Comparison of ENCODE assay signal across 1 cellular context in the genomic region with DNA sequence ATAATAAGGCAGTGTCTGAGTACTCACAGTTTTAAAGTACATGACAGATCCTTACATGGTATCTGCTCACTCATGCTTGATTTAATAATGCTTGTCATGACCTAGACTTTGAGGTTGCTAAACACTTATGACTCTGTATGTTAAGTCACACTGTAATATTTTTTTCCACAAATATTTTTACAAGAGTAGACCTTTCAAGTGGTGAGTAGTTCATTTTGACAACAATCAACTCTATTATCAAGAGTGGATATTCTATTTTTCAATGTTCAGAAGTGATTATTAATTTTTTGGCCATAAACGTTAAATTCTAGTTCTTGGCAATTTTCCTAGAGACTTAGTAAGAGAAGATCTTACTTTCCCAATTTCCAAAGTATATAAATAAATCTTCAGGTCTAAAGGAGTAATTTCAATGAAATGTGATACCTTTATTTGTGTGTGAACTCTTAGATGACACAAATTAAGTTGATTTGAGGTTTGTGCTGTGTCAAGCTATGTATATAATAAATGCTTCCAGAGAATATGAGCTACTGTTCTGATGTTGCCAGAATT.
A peak's percentile ranks its signal among the peaks of the same experiment; 100 is the strongest.
TF ChIP-seq lines count a peak whose summit lies in the region.

No MANE protein-coding gene starts in this region.

TF ChIP-seq in HEK293, 187 proteins besides CTCF, POLR2A, EP300 and RAD21 (continued from another document):
- TF ChIP-seq, protein P1, sequence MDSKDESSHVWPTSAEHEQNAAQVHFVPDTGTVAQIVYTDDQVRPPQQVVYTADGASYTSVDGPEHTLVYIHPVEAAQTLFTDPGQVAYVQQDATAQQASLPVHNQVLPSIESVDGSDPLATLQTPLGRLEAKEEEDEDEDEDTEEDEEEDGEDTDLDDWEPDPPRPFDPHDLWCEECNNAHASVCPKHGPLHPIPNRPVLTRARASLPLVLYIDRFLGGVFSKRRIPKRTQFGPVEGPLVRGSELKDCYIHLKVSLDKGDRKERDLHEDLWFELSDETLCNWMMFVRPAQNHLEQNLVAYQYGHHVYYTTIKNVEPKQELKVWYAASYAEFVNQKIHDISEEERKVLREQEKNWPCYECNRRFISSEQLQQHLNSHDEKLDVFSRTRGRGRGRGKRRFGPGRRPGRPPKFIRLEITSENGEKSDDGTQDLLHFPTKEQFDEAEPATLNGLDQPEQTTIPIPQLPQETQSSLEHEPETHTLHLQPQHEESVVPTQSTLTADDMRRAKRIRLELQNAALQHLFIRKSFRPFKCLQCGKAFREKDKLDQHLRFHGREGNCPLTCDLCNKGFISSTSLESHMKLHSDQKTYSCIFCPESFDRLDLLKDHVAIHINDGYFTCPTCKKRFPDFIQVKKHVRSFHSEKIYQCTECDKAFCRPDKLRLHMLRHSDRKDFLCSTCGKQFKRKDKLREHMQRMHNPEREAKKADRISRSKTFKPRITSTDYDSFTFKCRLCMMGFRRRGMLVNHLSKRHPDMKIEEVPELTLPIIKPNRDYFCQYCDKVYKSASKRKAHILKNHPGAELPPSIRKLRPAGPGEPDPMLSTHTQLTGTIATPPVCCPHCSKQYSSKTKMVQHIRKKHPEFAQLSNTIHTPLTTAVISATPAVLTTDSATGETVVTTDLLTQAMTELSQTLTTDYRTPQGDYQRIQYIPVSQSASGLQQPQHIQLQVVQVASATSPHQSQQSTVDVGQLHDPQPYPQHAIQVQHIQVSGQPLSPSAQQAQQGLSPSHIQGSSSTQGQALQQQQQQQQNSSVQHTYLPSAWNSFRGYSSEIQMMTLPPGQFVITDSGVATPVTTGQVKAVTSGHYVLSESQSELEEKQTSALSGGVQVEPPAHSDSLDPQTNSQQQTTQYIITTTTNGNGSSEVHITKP (tag by site-specific recombination; IDR thresholded peaks at IDR 0.05), result no peak
- TF ChIP-seq SP7 (tag by site-specific recombination; IDR thresholded peaks at IDR 0.05) (peak; percentile 97), KLF8 (tag by site-specific recombination; IDR thresholded peaks at IDR 0.05) (peak; percentile 66), ZNF416 (tag by site-specific recombination; IDR thresholded peaks at IDR 0.05) (no peak), ZNF2 (tag by site-specific recombination; IDR thresholded peaks at IDR 0.05) (peak; percentile 77; the same call in 1 of the 2 replicates), ZBTB8A (tag by site-specific recombination; IDR thresholded peaks at IDR 0.05) (peak; percentile 45), GLIS1 (tag by site-specific recombination; IDR thresholded peaks at IDR 0.05) (no peak), ZNF350 (tag by site-specific recombination; IDR thresholded peaks at IDR 0.05) (no peak), ZNF544 (tag by site-specific recombination; IDR thresholded peaks at IDR 0.05) (no peak), GLI4 (tag by site-specific recombination; IDR thresholded peaks at IDR 0.05) (no peak), SALL2 (tag by site-specific recombination; IDR thresholded peaks at IDR 0.05; ENCODE audit: borderline replicate concordance) (no peak), ZEB2 (tag by site-specific recombination; IDR thresholded peaks at IDR 0.05) (peak; percentile 83), ZXDB (tag by site-specific recombination; IDR thresholded peaks at IDR 0.05) (no peak; the same call in 1 of the 2 replicates), ZNF266 (tag by site-specific recombination; IDR thresholded peaks at IDR 0.05; ENCODE audit: low read depth) (no peak), ZNF623 (tag by site-specific recombination; IDR thresholded peaks at IDR 0.05) (0 out of 2 replicates have a peak, but pooled peaks have one; percentile 6), ZNF473 (tag by site-specific recombination; IDR thresholded peaks at IDR 0.05) (no peak), ZNF133 (tag by site-specific recombination; IDR thresholded peaks at IDR 0.05) (no peak), OVOL3 (tag by site-specific recombination; IDR thresholded peaks at IDR 0.05) (0 out of 2 replicates have a peak, but pooled peaks have one; percentile 47), BCL11A (tag by site-specific recombination; IDR thresholded peaks at IDR 0.05; ENCODE audit: low read depth) (no peak), ZNF548 (tag by site-specific recombination; IDR thresholded peaks at IDR 0.05) (no peak), IKZF3 (tag by site-specific recombination; IDR thresholded peaks at IDR 0.05) (peak; percentile 83), ZNF792 (tag by site-specific recombination; IDR thresholded peaks at IDR 0.05) (no peak), ZNF155 (tag by site-specific recombination; IDR thresholded peaks at IDR 0.05) (no peak), ZNF629 (tag by site-specific recombination; IDR thresholded peaks at IDR 0.05) (peak; percentile 89), ZBTB17 (tag by site-specific recombination; IDR thresholded peaks at IDR 0.05) (peak; percentile 76; the same call in 1 of the 2 replicates), ZNF169 (tag by site-specific recombination; IDR thresholded peaks at IDR 0.05) (no peak)
- TF ChIP-seq, protein P2, sequence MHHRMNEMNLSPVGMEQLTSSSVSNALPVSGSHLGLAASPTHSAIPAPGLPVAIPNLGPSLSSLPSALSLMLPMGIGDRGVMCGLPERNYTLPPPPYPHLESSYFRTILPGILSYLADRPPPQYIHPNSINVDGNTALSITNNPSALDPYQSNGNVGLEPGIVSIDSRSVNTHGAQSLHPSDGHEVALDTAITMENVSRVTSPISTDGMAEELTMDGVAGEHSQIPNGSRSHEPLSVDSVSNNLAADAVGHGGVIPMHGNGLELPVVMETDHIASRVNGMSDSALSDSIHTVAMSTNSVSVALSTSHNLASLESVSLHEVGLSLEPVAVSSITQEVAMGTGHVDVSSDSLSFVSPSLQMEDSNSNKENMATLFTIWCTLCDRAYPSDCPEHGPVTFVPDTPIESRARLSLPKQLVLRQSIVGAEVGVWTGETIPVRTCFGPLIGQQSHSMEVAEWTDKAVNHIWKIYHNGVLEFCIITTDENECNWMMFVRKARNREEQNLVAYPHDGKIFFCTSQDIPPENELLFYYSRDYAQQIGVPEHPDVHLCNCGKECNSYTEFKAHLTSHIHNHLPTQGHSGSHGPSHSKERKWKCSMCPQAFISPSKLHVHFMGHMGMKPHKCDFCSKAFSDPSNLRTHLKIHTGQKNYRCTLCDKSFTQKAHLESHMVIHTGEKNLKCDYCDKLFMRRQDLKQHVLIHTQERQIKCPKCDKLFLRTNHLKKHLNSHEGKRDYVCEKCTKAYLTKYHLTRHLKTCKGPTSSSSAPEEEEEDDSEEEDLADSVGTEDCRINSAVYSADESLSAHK (tag by site-specific recombination; IDR thresholded peaks at IDR 0.05), result peak; percentile 50; the same call in 1 of the 2 replicates
- TF ChIP-seq, protein P3, sequence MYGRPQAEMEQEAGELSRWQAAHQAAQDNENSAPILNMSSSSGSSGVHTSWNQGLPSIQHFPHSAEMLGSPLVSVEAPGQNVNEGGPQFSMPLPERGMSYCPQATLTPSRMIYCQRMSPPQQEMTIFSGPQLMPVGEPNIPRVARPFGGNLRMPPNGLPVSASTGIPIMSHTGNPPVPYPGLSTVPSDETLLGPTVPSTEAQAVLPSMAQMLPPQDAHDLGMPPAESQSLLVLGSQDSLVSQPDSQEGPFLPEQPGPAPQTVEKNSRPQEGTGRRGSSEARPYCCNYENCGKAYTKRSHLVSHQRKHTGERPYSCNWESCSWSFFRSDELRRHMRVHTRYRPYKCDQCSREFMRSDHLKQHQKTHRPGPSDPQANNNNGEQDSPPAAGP (tag by site-specific recombination; IDR thresholded peaks at IDR 0.05), result no peak
- TF ChIP-seq, protein P4, sequence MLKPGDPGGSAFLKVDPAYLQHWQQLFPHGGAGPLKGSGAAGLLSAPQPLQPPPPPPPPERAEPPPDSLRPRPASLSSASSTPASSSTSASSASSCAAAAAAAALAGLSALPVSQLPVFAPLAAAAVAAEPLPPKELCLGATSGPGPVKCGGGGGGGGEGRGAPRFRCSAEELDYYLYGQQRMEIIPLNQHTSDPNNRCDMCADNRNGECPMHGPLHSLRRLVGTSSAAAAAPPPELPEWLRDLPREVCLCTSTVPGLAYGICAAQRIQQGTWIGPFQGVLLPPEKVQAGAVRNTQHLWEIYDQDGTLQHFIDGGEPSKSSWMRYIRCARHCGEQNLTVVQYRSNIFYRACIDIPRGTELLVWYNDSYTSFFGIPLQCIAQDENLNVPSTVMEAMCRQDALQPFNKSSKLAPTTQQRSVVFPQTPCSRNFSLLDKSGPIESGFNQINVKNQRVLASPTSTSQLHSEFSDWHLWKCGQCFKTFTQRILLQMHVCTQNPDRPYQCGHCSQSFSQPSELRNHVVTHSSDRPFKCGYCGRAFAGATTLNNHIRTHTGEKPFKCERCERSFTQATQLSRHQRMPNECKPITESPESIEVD (tag by site-specific recombination; IDR thresholded peaks at IDR 0.05), result peak; percentile 95
- TF ChIP-seq, protein P5, sequence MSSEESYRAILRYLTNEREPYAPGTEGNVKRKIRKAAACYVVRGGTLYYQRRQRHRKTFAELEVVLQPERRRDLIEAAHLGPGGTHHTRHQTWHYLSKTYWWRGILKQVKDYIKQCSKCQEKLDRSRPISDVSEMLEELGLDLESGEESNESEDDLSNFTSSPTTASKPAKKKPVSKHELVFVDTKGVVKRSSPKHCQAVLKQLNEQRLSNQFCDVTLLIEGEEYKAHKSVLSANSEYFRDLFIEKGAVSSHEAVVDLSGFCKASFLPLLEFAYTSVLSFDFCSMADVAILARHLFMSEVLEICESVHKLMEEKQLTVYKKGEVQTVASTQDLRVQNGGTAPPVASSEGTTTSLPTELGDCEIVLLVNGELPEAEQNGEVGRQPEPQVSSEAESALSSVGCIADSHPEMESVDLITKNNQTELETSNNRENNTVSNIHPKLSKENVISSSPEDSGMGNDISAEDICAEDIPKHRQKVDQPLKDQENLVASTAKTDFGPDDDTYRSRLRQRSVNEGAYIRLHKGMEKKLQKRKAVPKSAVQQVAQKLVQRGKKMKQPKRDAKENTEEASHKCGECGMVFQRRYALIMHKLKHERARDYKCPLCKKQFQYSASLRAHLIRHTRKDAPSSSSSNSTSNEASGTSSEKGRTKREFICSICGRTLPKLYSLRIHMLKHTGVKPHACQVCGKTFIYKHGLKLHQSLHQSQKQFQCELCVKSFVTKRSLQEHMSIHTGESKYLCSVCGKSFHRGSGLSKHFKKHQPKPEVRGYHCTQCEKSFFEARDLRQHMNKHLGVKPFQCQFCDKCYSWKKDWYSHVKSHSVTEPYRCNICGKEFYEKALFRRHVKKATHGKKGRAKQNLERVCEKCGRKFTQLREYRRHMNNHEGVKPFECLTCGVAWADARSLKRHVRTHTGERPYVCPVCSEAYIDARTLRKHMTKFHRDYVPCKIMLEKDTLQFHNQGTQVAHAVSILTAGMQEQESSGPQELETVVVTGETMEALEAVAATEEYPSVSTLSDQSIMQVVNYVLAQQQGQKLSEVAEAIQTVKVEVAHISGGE (tag by site-specific recombination; conservative IDR thresholded peaks at IDR 0.05; ENCODE audit: low read depth), result no peak
- TF ChIP-seq, protein P6, sequence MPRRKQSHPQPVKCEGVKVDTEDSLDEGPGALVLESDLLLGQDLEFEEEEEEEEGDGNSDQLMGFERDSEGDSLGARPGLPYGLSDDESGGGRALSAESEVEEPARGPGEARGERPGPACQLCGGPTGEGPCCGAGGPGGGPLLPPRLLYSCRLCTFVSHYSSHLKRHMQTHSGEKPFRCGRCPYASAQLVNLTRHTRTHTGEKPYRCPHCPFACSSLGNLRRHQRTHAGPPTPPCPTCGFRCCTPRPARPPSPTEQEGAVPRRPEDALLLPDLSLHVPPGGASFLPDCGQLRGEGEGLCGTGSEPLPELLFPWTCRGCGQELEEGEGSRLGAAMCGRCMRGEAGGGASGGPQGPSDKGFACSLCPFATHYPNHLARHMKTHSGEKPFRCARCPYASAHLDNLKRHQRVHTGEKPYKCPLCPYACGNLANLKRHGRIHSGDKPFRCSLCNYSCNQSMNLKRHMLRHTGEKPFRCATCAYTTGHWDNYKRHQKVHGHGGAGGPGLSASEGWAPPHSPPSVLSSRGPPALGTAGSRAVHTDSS (tag by site-specific recombination; IDR thresholded peaks at IDR 0.05), result no peak
